ENCODE assay signal across 8 cellular contexts in the genomic region with DNA sequence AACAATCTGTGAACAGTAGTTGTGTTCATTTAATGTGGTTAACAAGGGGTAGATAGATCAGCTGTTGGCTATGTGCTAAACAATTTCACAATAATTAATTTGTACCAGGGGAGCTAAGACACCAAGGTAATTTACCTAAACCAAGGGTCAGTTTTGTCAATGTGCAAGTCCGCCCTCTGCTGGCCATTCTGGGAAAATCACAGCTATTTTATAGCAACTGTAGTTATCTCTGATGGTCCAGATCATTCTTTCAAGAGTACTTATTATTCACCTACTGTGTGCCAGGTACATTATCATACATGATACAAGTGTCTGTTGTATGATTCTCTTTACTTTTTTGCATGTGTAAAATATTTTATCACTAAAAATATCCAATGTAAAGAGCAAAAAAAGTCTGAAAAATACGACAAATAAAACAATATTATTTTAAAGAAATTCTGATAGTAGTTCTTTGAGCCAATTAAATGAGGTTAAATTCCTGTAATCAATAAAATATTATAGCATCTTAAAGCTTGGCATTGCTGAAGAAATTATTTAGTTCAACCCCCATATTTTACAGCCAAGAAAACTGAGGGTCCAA.
A peak's percentile ranks its signal among the peaks of the same experiment; 100 is the strongest.
DNase-seq lines count a peak whose midpoint lies in the region; ATAC-seq and TF ChIP-seq lines count a peak whose summit lies in the region.

No MANE protein-coding gene starts in this region.

- no peak overlapping the region for H3K9ac ChIP-seq in KMS-11

- ATAC-seq in GM18907 (IDR thresholded peaks at IDR 0.05; ENCODE audit: unreplicated experiment) (peak; percentile 76), body of pancreas (no peak)

- peak; percentile 62 for DNase-seq in CD1c-positive myeloid dendritic cell (ENCODE audit: extremely low spot score)
- peak; percentile 31 for DNase-seq in T follicular helper cell (ENCODE audit: low read depth)
- DNase-seq in body of pancreas: peak; percentile 55 to 70 (median 61)
- peak; percentile 39 for DNase-seq in kidney glomerular epithelial cell (lab: John Stamatoyannopoulos, UW)
- DNase-seq in stimulated activated CD4-positive, alpha-beta T cell treated with anti-CD3 and anti-CD28 coated beads, Interleukin-4, amount 100 ng/mL, for 1 hour: peak; percentile 49
- no peak for DNase-seq in amniotic stem cell (lab: John Stamatoyannopoulos, UW)

- 46 to 48% methylated on average over 2 of the region's 2 CpGs for WGBS in body of pancreas, 2 donors

- H3K27me3 ChIP-seq in KMS-11 (ENCODE audit: insufficient read depth, low read depth) (no peaks in the 10 kb centered on the region), body of pancreas (no peaks in the 10 kb centered on the region)

- H3K4me2 ChIP-seq in KMS-11: no peak overlapping the region

- intact Hi-C loops in body of pancreas (cut with DNase I): no loop called here

- H4K20me1 ChIP-seq in KMS-11 (ENCODE audit: insufficient read depth): no peaks in the 10 kb centered on the region

- no peak overlapping the region for H3K4me3 ChIP-seq in KMS-11 (IDR thresholded peaks at IDR 0.05; ENCODE audit: insufficient read depth, low read depth, low read length)
- no peak overlapping the region for H3K4me3 ChIP-seq in body of pancreas

- no peak for TF ChIP-seq POLR2A in body of pancreas (IDR thresholded peaks at IDR 0.05)

- H3K79me2 ChIP-seq in KMS-11 (ENCODE audit: insufficient read depth, low read depth): no peaks in the 10 kb centered on the region

- no peaks in the 10 kb centered on the region for H3K9me3 ChIP-seq in body of pancreas

- H3K27ac ChIP-seq in KMS-11 (no peak overlapping the region), body of pancreas (no peak overlapping the region)

- H3K36me3 ChIP-seq in KMS-11 (ENCODE audit: insufficient read depth): no peaks in the 10 kb centered on the region
- H3K36me3 ChIP-seq in body of pancreas (replicated peaks in 1 of 2; ENCODE audit: insufficient read depth in 1 of 2, low read depth in 2 of 2): no peaks in the 10 kb centered on the region

- H3K4me1 ChIP-seq in KMS-11 (ENCODE audit: low read depth, poor library complexity, severe bottlenecking) (no peaks in the 10 kb centered on the region), body of pancreas (no peaks in the 10 kb centered on the region)

- no peak overlapping the region for H2AFZ ChIP-seq in KMS-11 (ENCODE audit: low read depth)

- TF ChIP-seq CTCF in KMS-11 (conservative IDR thresholded peaks at IDR 0.05; ENCODE audit: low read depth, low read length) (peak; percentile 98), body of pancreas (IDR thresholded peaks at IDR 0.05) (peak; percentile 60 to 73 (median 65))
